Comparison of ENCODE assay signal across 8 cellular contexts in genomic region chr5:82277987-82278710, GRCh38. TPM values are rescaled to one million over a fixed set of nuclear protein-coding genes. Genes with fewer than 3 reads are reported as not detected.
DNase-seq lines count a peak whose midpoint lies in the region; TF ChIP-seq lines count a peak whose summit lies in the region.

Gene RPS23 (minus strand): TSS chr5:82278354. CDS start chr5:82278323, 31 bp downstream.

- no peaks in the 10 kb centered on the region for H3K27me3 ChIP-seq in HAP-1 (ENCODE audit: low read depth)
- H3K27me3 ChIP-seq in MM.1S (replicated peaks; ENCODE audit: insufficient read depth, low read length) = no peaks in the 10 kb centered on the region
- no peaks in the 10 kb centered on the region for H3K27me3 ChIP-seq in SJCRH30
- H3K27me3 ChIP-seq in neuronal stem cell (ENCODE audit: control insufficient read depth in 3 of 3, insufficient read depth in 3 of 3, low read depth in 1 of 3, low read length in 3 of 3) = no peaks in the 10 kb centered on the region

- WGBS in neuronal stem cell (ENCODE audit: extremely low coverage in 2 of 2, insufficient read length in 2 of 2, insufficient replicate concordance in 1 of 2), 2 donors = no CpG with 5 or more reads among the region's 60 CpGs

- TF ChIP-seq CTCF in MM.1S (IDR thresholded peaks at IDR 0.05; ENCODE audit: low read length) (no peak), subcutaneous adipose tissue (IDR thresholded peaks at IDR 0.05; ENCODE audit: low read depth) (no peak)

- H3F3A ChIP-seq in MM.1S (ENCODE audit: insufficient read depth, low read length) = peaks cover 44% of the 10 kb centered on the region

- H3K36me3 ChIP-seq in HAP-1 (replicated peaks) (peaks cover 42% of the 10 kb centered on the region), MM.1S (replicated peaks; ENCODE audit: insufficient read depth, low read length) (peaks cover 5% of the 10 kb centered on the region; the same call in 1 of the 2 replicates), SJCRH30 (peaks cover 46% of the 10 kb centered on the region), neuronal stem cell (replicated peaks in 1 of 2; ENCODE audit: control insufficient read depth in 2 of 2, insufficient read depth in 2 of 2, low read length in 2 of 2) (peaks cover 20 to 45% of the 10 kb centered on the region in 2 donors)

- H2AK5ac ChIP-seq in neuronal stem cell (ENCODE audit: low read depth, low read length) = peak within 1 kb of the TSS; percentile 78

- H3K79me2 ChIP-seq in MM.1S (ENCODE audit: low read length) = peaks cover 25% of the 10 kb centered on the region

- H3K4ac ChIP-seq in neuronal stem cell (ENCODE audit: low read length) = peak within 1 kb of the TSS; percentile 81

- peak within 1 kb of the TSS; percentile 61 for H2BK120ac ChIP-seq in neuronal stem cell (ENCODE audit: low read depth, low read length)

- H3K14ac ChIP-seq in neuronal stem cell (ENCODE audit: low read length) = no peak within 1 kb of the TSS

- peak within 1 kb of the TSS; percentile 80 for H3K4me2 ChIP-seq in MM.1S (ENCODE audit: low read depth, low read length)
- H3K4me2 ChIP-seq in neuronal stem cell (ENCODE audit: insufficient read depth, low read length, poor library complexity, severe bottlenecking) = peak within 1 kb of the TSS; percentile 79

- H3K79me1 ChIP-seq in neuronal stem cell (ENCODE audit: low read depth, low read length) = peaks cover 2% of the 10 kb centered on the region

- no peak within 1 kb of the TSS for H2BK12ac ChIP-seq in neuronal stem cell (ENCODE audit: low read length)

- peak within 1 kb of the TSS; percentile 87 for H2BK5ac ChIP-seq in neuronal stem cell (ENCODE audit: low read length)

- DNase-seq in G401 (ENCODE audit: low spot score) = peak; percentile 93
- peak; percentile 90 to 92 for DNase-seq in HAP-1 (ENCODE audit: low spot score in 2 of 2)
- peak; percentile 95 for DNase-seq in MM.1S
- peak; percentile 93 to 96 for DNase-seq in SJCRH30
- peak; percentile 73 for DNase-seq in activated gamma-delta T cell treated with anti-CD3 and anti-CD28 coated beads, Interleukin-2, amount 50 U/mL, for 16 hours (ENCODE audit: low read depth)
- DNase-seq in foreskin melanocyte = peak; percentile 90
- DNase-seq in neuronal stem cell (ENCODE audit: low spot score) = peak; percentile 73

- peak within 1 kb of the TSS; percentile 95 for H3K9ac ChIP-seq in MM.1S (ENCODE audit: low read length)
- H3K9ac ChIP-seq in neuronal stem cell (ENCODE audit: low read depth, low read length, poor library complexity) = peak within 1 kb of the TSS; percentile 96

- no peaks in the 10 kb centered on the region for H3K9me2 ChIP-seq in MM.1S (replicated peaks; ENCODE audit: insufficient read depth, low read length)

- H3K18ac ChIP-seq in neuronal stem cell (ENCODE audit: low read length) = peak within 1 kb of the TSS; percentile 94

- H4K91ac ChIP-seq in neuronal stem cell (ENCODE audit: low read depth, low read length, poor library complexity) = no peak within 1 kb of the TSS

- no peak within 1 kb of the TSS for H4K8ac ChIP-seq in neuronal stem cell (ENCODE audit: low read depth, low read length)

- H3K23ac ChIP-seq in neuronal stem cell (ENCODE audit: low read depth, low read length, poor library complexity) = peak within 1 kb of the TSS; percentile 100

- H2AFZ ChIP-seq in MM.1S (ENCODE audit: low read length) = peak within 1 kb of the TSS; percentile 90
- H2AFZ ChIP-seq in neuronal stem cell (ENCODE audit: low read length) = peak within 1 kb of the TSS; percentile 92

- H3K9me3 ChIP-seq in HAP-1 = no peaks in the 10 kb centered on the region
- no peaks in the 10 kb centered on the region for H3K9me3 ChIP-seq in MM.1S (replicated peaks; ENCODE audit: insufficient read depth, low read length)
- no peaks in the 10 kb centered on the region for H3K9me3 ChIP-seq in SJCRH30 (replicated peaks)
- H3K9me3 ChIP-seq in neuronal stem cell (replicated peaks in 1 of 2; ENCODE audit: control insufficient read depth in 2 of 2, insufficient read depth in 1 of 2, low read depth in 1 of 2, low read length in 2 of 2) = peaks cover 0 to 2% of the 10 kb centered on the region in 2 donors

- in situ Hi-C loops in G401 (cut with HindIII; ENCODE audit: low sequenced_read_pairs) = no loop called here
- in situ Hi-C loops in HAP-1 (cut with MboI; ENCODE audit: low sequenced_read_pairs) = no loop called here

- H3K27ac ChIP-seq in MM.1S (ENCODE audit: low read length) (peak within 1 kb of the TSS; percentile 67; the same call in 1 of the 2 replicates), SJCRH30 (peak within 1 kb of the TSS; percentile 95), neuronal stem cell (replicated peaks; ENCODE audit: low read length) (no peak within 1 kb of the TSS)

- no peak within 1 kb of the TSS for H2BK15ac ChIP-seq in neuronal stem cell (ENCODE audit: low read length)

- H3K4me3 ChIP-seq in HAP-1 (peak within 1 kb of the TSS; percentile 80), MM.1S (ENCODE audit: low read length) (peak within 1 kb of the TSS; percentile 88), SJCRH30 (peak within 1 kb of the TSS; percentile 85), neuronal stem cell (ENCODE audit: low read length in 2 of 2) (peak within 1 kb of the TSS; percentile 89 to 98)

- H4K20me1 ChIP-seq in MM.1S (ENCODE audit: insufficient read depth, low read length) = no peaks in the 10 kb centered on the region

- H3K4me1 ChIP-seq in HAP-1 (peaks cover 5% of the 10 kb centered on the region; the same call in 1 of the 2 replicates), MM.1S (ENCODE audit: low read length) (peaks cover 6% of the 10 kb centered on the region; the same call in 1 of the 2 replicates), SJCRH30 (peaks cover 6% of the 10 kb centered on the region), neuronal stem cell (ENCODE audit: control insufficient read depth in 2 of 2, insufficient read depth in 1 of 2, low read depth in 1 of 2, low read length in 2 of 2) (peaks cover 2 to 4% of the 10 kb centered on the region in 2 donors)

RNA-seq across cellular contexts. Expression of gene RPS23, which starts in this region (rescaled TPM):
- total RNA-seq in G401 (2014; rRNA removed; shearing (Covaris generic)) = 3,610 and 4,613 TPM in 2 replicates
- 6,023 and 7,073 TPM in 2 replicates for total RNA-seq in SJCRH30 (2014; rRNA removed; shearing (Covaris generic))
- polyA plus RNA-seq in neuronal stem cell (2013, experiment 1 of 2) = 4,871 TPM
- 5,026 TPM for polyA plus RNA-seq in neuronal stem cell (2013, experiment 2 of 2)
- total RNA-seq in subcutaneous adipose tissue = 1,000 to 10,000 TPM; 1,823 to 4,287 (median 2,697) TPM
